In the genomic region with DNA sequence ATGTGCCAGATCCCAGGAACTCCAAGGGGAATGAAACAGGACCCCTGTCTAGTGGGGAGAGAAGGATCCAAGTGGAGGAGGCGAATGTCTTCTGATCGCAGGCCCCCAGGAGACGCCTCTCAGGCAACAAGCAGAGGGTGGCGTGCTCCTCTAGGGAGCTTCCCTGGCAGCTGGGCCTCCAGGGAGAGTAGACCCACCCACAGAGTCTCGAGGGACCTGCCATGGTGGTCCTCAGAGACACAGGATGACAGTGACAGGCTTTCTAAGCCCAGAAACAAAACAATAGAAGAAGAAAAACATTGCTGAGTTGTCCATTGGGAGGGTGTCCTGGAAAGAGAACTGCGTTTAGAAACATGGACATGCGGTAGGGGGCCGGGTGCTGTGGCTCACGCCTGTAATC, we compare ENCODE assay signal across 19 cellular contexts.
DNase-seq lines count a peak whose midpoint lies in the region; ATAC-seq, FAIRE-seq and TF ChIP-seq lines count a peak whose summit lies in the region.
"Had no signal": no experiment of that assay in that cellular context is flagged by ENCODE, and none has a peak within 500 bp of the region (broad histone marks: within the 10 kb centered on the region; RNA-seq: fewer than 3 reads in every experiment).

No MANE protein-coding gene starts in this region.

- H3K4me3 Mint-ChIP-seq in neural progenitor cell: no peak overlapping the region
- H3K4me3 Mint-ChIP-seq: GM23338, H9 had no signal

- peaks cover 39% of the 10 kb centered on the region for H3F3A ChIP-seq in neural progenitor cell (ENCODE audit: low read depth)

- peaks cover 10% of the 10 kb centered on the region for H3K4me1 Mint-ChIP-seq in neural progenitor cell
- H3K4me1 Mint-ChIP-seq: CD4-positive, CD25-positive, alpha-beta regulatory T cell; GM23338 had no signal

- H3K27me3 ChIP-seq in SJSA1 (replicated peaks): no peaks in the 10 kb centered on the region
- no peaks in the 10 kb centered on the region for H3K27me3 ChIP-seq in neural progenitor cell
- H3K27me3 ChIP-seq: BLaER1 treated with 17β-estradiol and CSF1 and Interleukin-3, amounts not matched to agents 10 nM and 100 nM had no signal

- no peak overlapping the region for H3K4me2 ChIP-seq in neural progenitor cell
- H3K4me2 ChIP-seq: GM23338 had no signal

- H3K9ac ChIP-seq in neural progenitor cell: no peak overlapping the region
- H3K9ac ChIP-seq: BLaER1 treated with 17β-estradiol and CSF1 and Interleukin-3, amounts not matched to agents 10 nM and 100 nM had no signal

- DNase-seq in NCI-H82 (lab: John Stamatoyannopoulos, UW) (peak; percentile 48), NCI-H82 treated with DMSO at 0.1 percent for 48 hours (lab: John Stamatoyannopoulos, UW; ENCODE audit: unreplicated experiment) (no peak), SJSA1 (ENCODE audit: low read depth in 1 of 2, low spot score in 2 of 2) (peak; percentile 90 to 94), neural progenitor cell (ENCODE audit: low spot score) (no peak), urothelium cell line (ENCODE audit: low spot score) (no peak), NCI-H446 (lab: John Stamatoyannopoulos, UW) (no peak)
- DNase-seq: AML-193; CD4-positive, CD25-positive, alpha-beta regulatory T cell; DMS 273 treated with DMSO at 0.1 percent for 48 hours; H9 had no signal

- no peaks in the 10 kb centered on the region for H4K20me1 ChIP-seq in neural progenitor cell (ENCODE audit: low read depth)
- H4K20me1 ChIP-seq: BLaER1 treated with 17β-estradiol and CSF1 and Interleukin-3, amounts not matched to agents 10 nM and 100 nM had no signal

- H3K9me3 Mint-ChIP-seq in neural progenitor cell: no peaks in the 10 kb centered on the region
- H3K9me3 Mint-ChIP-seq: GM23338 had no signal

- no peak overlapping the region for H2AFZ ChIP-seq in neural progenitor cell (replicated peaks)
- H2AFZ ChIP-seq: GM23338 had no signal

- H3K79me2 ChIP-seq in neural progenitor cell (ENCODE audit: low read depth): no peaks in the 10 kb centered on the region

- H3K36me3 ChIP-seq in SJSA1: no peaks in the 10 kb centered on the region
- H3K36me3 ChIP-seq in neural progenitor cell: no peaks in the 10 kb centered on the region
- H3K36me3 ChIP-seq: BLaER1 treated with 17β-estradiol and CSF1 and Interleukin-3, amounts not matched to agents 10 nM and 100 nM had no signal

- H3K4me1 ChIP-seq in SJSA1 (replicated peaks) (peaks cover 26% of the 10 kb centered on the region), neural progenitor cell (peaks cover 19% of the 10 kb centered on the region)

- no peak for ATAC-seq in GM21381 (IDR thresholded peaks at IDR 0.05; ENCODE audit: unreplicated experiment)
- no peak for ATAC-seq in GM18868 (IDR thresholded peaks at IDR 0.05; ENCODE audit: unreplicated experiment)
- ATAC-seq: GM12878, GM23338, K562 had no signal

- peaks cover 3% of the 10 kb centered on the region; the same call in 1 of the 2 replicates for H3K9me3 ChIP-seq in SJSA1 (replicated peaks)
- H3K9me3 ChIP-seq in neural progenitor cell (ENCODE audit: low read depth): no peaks in the 10 kb centered on the region

- H3K27ac Mint-ChIP-seq in neural progenitor cell: peak overlapping the region; percentile 28
- H3K27ac Mint-ChIP-seq: GM23338 had no signal

- H3K27ac ChIP-seq in SJSA1 (peak overlapping the region; percentile 62), neural progenitor cell (no peak overlapping the region)
- H3K27ac ChIP-seq: 22Rv1; BLaER1 treated with 17β-estradiol and CSF1 and Interleukin-3, amounts not matched to agents 10 nM and 100 nM; HL-60 had no signal

- no peak for FAIRE-seq in urothelium cell line (lab: Jason Lieb, UNC)
- FAIRE-seq: GM12878, GM18507, K562 had no signal

- TF ChIP-seq CTCF in neural progenitor cell (IDR thresholded peaks at IDR 0.05): no peak

- H3K4me3 ChIP-seq in SJSA1 (no peak overlapping the region), neural progenitor cell (no peak overlapping the region)
- H3K4me3 ChIP-seq: BLaER1 treated with 17β-estradiol and CSF1 and Interleukin-3, amounts not matched to agents 10 nM and 100 nM; GM12878; GM23338; K562 had no signal

- H3K27me3 Mint-ChIP-seq in neural progenitor cell (ENCODE audit: insufficient read depth, low read depth): peaks cover 3% of the 10 kb centered on the region
- H3K27me3 Mint-ChIP-seq: CD4-positive, CD25-positive, alpha-beta regulatory T cell had no signal

- H3K36me3 Mint-ChIP-seq in neural progenitor cell: no peaks in the 10 kb centered on the region

Comparison
In these comparisons a context has a peak if more than half of its experiments do, and no peak if none do; other contexts are left out.
1. DNase-seq: peak in NCI-H82 (single experiment) and SJSA1 (2 of 2); none in NCI-H82 treated with DMSO at 0.1 percent for 48 hours (single experiment), neural progenitor cell (single experiment), urothelium cell line (single experiment) and NCI-H446 (0 of 2).